1 cellular context compared by ENCODE assay signal in the genomic region with DNA sequence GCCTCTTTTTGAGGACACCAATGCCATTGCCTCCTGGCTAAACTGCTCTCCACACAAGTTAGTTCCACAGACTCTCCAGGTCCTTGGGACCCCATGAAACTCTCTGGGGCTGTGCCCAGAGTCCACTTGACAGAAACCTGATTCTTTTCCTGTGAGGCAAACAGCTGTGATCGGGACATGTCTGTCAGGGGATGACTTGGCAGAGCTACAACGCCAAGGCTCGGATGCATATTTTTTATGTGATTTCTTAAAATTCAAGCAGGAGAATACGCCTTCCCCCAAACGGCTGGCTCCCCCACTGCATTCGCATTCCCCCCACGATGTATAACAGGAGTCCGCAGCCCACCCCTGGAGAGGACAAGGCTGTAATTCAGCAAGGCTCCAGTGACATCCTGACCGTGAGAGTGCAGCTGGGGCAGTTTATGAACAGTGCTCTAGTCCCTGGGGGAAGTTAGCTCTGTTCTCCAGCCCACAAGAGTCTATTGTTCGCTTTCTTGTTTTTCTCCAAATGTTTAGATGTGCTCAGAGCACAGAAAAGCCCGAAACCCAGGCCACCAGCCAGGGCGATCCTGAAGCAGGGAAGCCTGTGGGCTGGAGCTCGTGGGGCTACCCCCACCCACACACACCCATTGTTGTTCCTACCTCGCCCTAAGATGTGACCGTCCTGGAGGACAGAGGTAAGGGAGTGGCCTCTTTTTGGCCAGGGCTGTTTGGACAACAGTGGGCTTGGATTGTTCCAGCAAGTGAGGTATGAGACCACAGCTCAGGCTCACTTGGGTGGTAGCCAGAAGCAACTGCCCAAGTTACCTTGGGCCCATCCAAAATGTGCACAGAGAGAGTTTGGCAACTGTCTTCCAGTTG.
TF ChIP-seq lines count a peak whose summit lies in the region.

No MANE protein-coding gene starts in this region.

TF ChIP-seq in K562, 482 proteins besides CTCF, POLR2A, EP300 and RAD21 (continued from another document):
- TF ChIP-seq, protein P1, sequence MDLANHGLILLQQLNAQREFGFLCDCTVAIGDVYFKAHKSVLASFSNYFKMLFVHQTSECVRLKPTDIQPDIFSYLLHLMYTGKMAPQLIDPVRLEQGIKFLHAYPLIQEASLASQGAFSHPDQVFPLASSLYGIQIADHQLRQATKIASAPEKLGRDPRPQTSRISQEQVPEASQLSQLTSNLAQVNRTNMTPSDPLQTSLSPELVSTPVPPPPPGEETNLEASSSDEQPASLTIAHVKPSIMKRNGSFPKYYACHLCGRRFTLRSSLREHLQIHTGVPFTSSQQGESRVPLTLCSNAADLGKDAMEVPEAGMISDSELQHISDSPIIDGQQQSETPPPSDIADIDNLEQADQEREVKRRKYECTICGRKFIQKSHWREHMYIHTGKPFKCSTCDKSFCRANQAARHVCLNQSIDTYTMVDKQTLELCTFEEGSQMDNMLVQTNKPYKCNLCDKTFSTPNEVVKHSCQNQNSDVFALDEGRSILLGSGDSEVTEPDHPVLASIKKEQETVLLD (IDR thresholded peaks at IDR 0.05), result no peak
- TF ChIP-seq ZNF780A (CRISPR knock-in tag; IDR thresholded peaks at IDR 0.05), result no peak
- TF ChIP-seq, protein P2, sequence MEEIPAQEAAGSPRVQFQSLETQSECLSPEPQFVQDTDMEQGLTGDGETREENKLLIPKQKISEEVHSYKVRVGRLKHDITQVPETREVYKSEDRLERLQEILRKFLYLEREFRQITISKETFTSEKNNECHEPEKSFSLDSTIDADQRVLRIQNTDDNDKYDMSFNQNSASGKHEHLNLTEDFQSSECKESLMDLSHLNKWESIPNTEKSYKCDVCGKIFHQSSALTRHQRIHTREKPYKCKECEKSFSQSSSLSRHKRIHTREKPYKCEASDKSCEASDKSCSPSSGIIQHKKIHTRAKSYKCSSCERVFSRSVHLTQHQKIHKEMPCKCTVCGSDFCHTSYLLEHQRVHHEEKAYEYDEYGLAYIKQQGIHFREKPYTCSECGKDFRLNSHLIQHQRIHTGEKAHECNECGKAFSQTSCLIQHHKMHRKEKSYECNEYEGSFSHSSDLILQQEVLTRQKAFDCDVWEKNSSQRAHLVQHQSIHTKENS (CRISPR knock-in tag; IDR thresholded peaks at IDR 0.05), result no peak
- TF ChIP-seq ZNF316 (IDR thresholded peaks at IDR 0.05), result no peak
- TF ChIP-seq NCOA6 (IDR thresholded peaks at IDR 0.05), result no peak
- TF ChIP-seq PTBP1 (IDR thresholded peaks at IDR 0.05; ENCODE audit: low read depth, low read length), result no peak
- TF ChIP-seq CHD2 (IDR thresholded peaks at IDR 0.05; ENCODE audit: low read depth, low read length), result no peak
- no peak for TF ChIP-seq FOXA1 (IDR thresholded peaks at IDR 0.05; ENCODE audit: borderline replicate concordance)
- no peak for TF ChIP-seq SETDB1 (IDR thresholded peaks at IDR 0.05; ENCODE audit: low read length)
- TF ChIP-seq TAF15 (IDR thresholded peaks at IDR 0.05; ENCODE audit: low read depth, low read length), result no peak
- TF ChIP-seq, protein P3, sequence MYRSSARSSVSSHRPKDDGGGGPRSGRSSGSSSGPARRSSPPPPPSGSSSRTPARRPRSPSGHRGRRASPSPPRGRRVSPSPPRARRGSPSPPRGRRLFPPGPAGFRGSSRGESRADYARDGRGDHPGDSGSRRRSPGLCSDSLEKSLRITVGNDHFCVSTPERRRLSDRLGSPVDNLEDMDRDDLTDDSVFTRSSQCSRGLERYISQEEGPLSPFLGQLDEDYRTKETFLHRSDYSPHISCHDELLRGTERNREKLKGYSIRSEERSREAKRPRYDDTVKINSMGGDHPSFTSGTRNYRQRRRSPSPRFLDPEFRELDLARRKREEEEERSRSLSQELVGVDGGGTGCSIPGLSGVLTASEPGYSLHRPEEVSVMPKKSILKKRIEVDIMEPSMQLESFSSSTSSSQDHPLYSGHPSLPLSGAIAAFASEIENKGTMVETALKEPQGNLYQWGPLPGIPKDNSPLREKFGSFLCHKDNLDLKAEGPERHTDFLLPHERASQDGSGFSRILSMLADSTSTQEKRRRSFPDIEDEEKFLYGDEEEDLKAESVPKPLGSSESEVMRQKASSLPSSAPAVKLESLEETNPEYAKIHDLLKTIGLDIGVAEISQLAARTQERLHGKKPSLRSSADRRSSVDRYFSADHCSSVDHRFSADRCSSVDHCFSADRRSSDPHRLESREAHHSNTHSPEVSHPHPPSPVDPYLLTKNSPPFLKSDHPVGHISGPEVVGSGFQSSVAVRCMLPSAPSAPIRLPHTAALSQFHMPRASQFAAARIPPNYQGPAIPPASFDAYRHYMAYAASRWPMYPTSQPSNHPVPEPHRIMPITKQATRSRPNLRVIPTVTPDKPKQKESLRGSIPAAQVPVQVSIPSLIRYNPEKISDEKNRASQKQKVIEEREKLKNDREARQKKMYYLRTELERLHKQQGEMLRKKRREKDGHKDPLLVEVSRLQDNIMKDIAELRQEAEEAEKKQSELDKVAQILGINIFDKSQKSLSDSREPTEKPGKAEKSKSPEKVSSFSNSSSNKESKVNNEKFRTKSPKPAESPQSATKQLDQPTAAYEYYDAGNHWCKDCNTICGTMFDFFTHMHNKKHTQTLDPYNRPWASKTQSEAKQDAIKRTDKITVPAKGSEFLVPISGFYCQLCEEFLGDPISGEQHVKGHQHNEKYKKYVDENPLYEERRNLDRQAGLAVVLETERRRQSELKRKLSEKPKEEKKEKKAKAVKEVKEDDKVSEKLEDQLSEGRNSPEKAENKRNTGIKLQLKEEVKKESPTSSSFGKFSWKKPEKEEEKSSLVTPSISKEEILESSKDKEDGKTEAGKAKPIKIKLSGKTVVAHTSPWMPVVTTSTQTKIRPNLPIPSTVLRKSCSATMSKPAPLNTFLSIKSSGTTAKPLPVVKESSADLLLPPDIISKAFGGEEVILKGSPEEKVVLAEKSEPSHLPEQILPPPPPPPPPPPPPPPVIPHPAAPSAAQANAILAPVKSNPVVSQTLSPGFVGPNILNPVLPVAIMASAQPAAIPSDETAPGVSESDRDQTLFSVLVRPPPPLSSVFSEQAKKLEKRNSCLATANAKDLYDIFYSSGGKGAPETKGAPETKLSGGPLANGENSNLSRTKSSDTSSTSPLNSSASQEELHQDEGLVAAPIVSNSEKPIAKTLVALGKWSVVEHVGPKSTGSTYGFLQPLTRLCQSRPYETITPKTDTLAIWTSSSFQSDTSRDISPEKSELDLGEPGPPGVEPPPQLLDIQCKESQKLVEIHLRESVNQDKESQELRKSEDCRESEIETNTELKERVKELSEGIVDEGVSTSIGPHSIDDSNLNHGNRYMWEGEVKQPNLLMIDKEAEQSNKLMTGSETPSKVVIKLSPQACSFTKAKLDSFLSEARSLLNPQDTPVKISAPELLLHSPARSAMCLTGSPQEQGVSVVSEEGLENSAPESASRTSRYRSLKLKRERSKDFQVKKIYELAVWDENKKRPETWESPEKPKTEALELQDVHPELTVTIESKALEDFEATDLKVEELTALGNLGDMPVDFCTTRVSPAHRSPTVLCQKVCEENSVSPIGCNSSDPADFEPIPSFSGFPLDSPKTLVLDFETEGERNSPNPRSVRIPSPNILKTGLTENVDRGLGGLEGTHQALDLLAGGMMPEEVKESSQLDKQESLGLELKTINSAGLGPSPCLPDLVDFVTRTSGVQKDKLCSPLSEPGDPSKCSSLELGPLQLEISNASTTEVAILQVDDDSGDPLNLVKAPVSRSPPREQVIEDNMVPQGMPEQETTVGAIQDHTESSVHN (IDR thresholded peaks at IDR 0.05; ENCODE audit: borderline replicate concordance in 1 of 2, low read depth in 1 of 2), result no peak
- no peak for TF ChIP-seq HMG20A (CRISPR knock-in tag; conservative IDR thresholded peaks at IDR 0.05)
- no peak for TF ChIP-seq SP2 (IDR thresholded peaks at IDR 0.05; ENCODE audit: extremely low read depth, low read depth, low read length, poor library complexity, severe bottlenecking)
- no peak for TF ChIP-seq ZNF551 (CRISPR knock-in tag; IDR thresholded peaks at IDR 0.05)
